11 cellular contexts compared by ENCODE assay signal in genomic region chr21:38170705-38171682, GRCh38.
A peak's percentile ranks its signal among the peaks of the same experiment; 100 is the strongest.
DNase-seq lines count a peak whose midpoint lies in the region; ATAC-seq and TF ChIP-seq lines count a peak whose summit lies in the region.
"Had no signal": no experiment of that assay in that cellular context is flagged by ENCODE, and none has a peak within 500 bp of the region (broad histone marks: within the 10 kb centered on the region; RNA-seq: fewer than 3 reads in every experiment).

No MANE protein-coding gene starts in this region.

- H3K4me3 Mint-ChIP-seq in nephron progenitor cell = no peak overlapping the region

- no peaks in the 10 kb centered on the region for H3K9me3 ChIP-seq in OCI-LY7 (ENCODE audit: low read length)
- H3K9me3 ChIP-seq: ascending aorta had no signal

- ATAC-seq in activated naive CD4-positive, alpha-beta T cell treated with anti-CD3 and anti-CD28 coated beads, Interleukin-2, amount 50 U/mL, for 72 hours = no peak

- no TSS peak for BruUV-seq in OCI-LY7 (replicated peaks; lab: Mats Ljungman, UMichigan)

- peak overlapping the region; percentile 95 for H3K27ac Mint-ChIP-seq in nephron progenitor cell
- H3K27ac Mint-ChIP-seq in activated naive CD4-positive, alpha-beta T cell treated with anti-CD3 and anti-CD28 coated beads, Interleukin-2, amount 50 U/mL, for 72 hours = no peak overlapping the region

- H3K9me2 ChIP-seq in OCI-LY7 (ENCODE audit: insufficient read depth, low read length) = no peaks in the 10 kb centered on the region

- no peaks in the 10 kb centered on the region for H3K36me3 ChIP-seq in OCI-LY7 (ENCODE audit: insufficient read depth, low read length)
- H3K36me3 ChIP-seq: ascending aorta had no signal

- DNase-seq in EL = peak; percentile 20
- DNase-seq in OCI-LY7 (ENCODE audit: low spot score) = no peak
- DNase-seq in epithelial cell of prostate (ENCODE audit: low read depth, low spot score) = no peak
- no peak for DNase-seq in nephron progenitor cell
- no peak for DNase-seq in RPMI8226
- DNase-seq in C1 segment of cervical spinal cord (lab: John Stamatoyannopoulos, UW) = no peak
- no peak for DNase-seq in activated naive CD4-positive, alpha-beta T cell treated with anti-CD3 and anti-CD28 coated beads, Interleukin-2, amount 50 U/mL, for 72 hours (ENCODE audit: low spot score in 2 of 2)
- no peak for DNase-seq in pons (ENCODE audit: low spot score)
- DNase-seq: activated CD8-positive, alpha-beta memory T cell treated with anti-CD3 and anti-CD28 coated beads for 24 hours; NCI-H2081 treated with DMSO at 0.1 percent for 48 hours had no signal

- no peak overlapping the region for H3K4me3 ChIP-seq in OCI-LY7 (ENCODE audit: low read depth, low read length, poor library complexity, severe bottlenecking)
- H3K4me3 ChIP-seq: ascending aorta had no signal

- peaks cover 5% of the 10 kb centered on the region for H3K36me3 Mint-ChIP-seq in nephron progenitor cell (ENCODE audit: low read depth)
- no peaks in the 10 kb centered on the region for H3K36me3 Mint-ChIP-seq in activated naive CD4-positive, alpha-beta T cell treated with anti-CD3 and anti-CD28 coated beads, Interleukin-2, amount 50 U/mL, for 72 hours

- CTCF ChIA-PET in OCI-LY7 (lab: Charles Lee; ENCODE audit: unreplicated experiment) = no interaction called here

- H3K27ac ChIP-seq in OCI-LY7 (ENCODE audit: low read depth, low read length, poor library complexity, severe bottlenecking) (no peak overlapping the region), epithelial cell of prostate (peak overlapping the region; percentile 9)

- POLR2A ChIA-PET in OCI-LY7 (lab: Charles Lee) = interaction anchor here (0.6 kb wide), 2 partner anchors 273 to 547 kb away, joined by 3 to 4 read pairs; no protein-coding TSS in a partner anchor

- H2AFZ ChIP-seq in OCI-LY7 (ENCODE audit: low read length) = no peak overlapping the region

- intact Hi-C loops in OCI-LY7 (cut with micrococcal nuclease; ENCODE audit: unreplicated experiment) = no loop called here

- H3K4me1 Mint-ChIP-seq in nephron progenitor cell = peaks cover 36% of the 10 kb centered on the region

- no peaks in the 10 kb centered on the region for H4K20me1 ChIP-seq in OCI-LY7 (ENCODE audit: insufficient read depth, low read length)

- no peak overlapping the region for H3K4me2 ChIP-seq in OCI-LY7 (ENCODE audit: low read length)

- no peaks in the 10 kb centered on the region for H3K4me1 ChIP-seq in OCI-LY7 (ENCODE audit: insufficient read depth, low read length, poor library complexity, severe bottlenecking)

- peaks cover 5% of the 10 kb centered on the region for H3K27me3 Mint-ChIP-seq in nephron progenitor cell (ENCODE audit: low read depth, poor library complexity)

- no peaks in the 10 kb centered on the region for H3K79me2 ChIP-seq in OCI-LY7 (ENCODE audit: insufficient read depth, low read depth, low read length)

- TF ChIP-seq CTCF in OCI-LY7 (conservative IDR thresholded peaks at IDR 0.05; ENCODE audit: low read length) (0 out of 2 replicates have a peak, but pooled peaks have one; percentile 10), nephron progenitor cell (IDR thresholded peaks at IDR 0.05) (no peak)

- peaks cover 10% of the 10 kb centered on the region for H3K9me3 Mint-ChIP-seq in nephron progenitor cell
- H3K9me3 Mint-ChIP-seq in activated naive CD4-positive, alpha-beta T cell treated with anti-CD3 and anti-CD28 coated beads, Interleukin-2, amount 50 U/mL, for 72 hours = no peaks in the 10 kb centered on the region
